In the genomic region with DNA sequence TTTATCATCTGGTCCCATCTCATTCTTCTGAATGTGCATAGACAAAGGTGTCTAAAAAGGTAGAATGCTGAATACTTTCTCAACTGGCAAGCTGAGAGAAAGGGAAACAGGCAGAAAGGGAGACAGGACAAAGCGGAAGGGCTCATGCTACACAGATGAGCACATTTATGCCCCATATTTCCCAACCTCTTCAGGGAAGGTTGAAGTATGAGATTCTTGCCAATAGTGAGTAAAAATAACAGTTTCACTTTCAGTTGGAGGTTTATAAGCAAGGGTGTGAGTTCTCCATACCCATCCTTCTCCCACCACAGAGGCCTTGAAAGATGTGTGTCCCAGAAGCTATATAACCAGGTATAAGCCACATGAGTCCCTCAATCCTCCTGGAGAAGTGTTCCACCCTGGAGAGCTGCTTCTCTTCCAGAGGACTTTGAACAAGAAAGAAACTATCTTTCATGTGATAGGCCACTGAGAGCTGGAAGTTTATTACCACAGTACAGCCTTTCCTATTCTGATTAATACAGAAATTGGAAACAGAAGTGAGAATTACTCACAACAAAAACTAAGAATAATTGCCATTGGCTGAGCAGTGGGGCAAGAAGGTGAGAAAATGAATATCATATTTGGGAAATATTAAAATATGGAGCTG, we compare ENCODE assay signal across 1 cellular context.
A peak's percentile ranks its signal among the peaks of the same experiment; 100 is the strongest.
TF ChIP-seq lines count a peak whose summit lies in the region.

No MANE protein-coding gene starts in this region.

TF ChIP-seq in GM12878, 131 proteins besides CTCF, POLR2A, EP300 and RAD21 (continued from another document):
- peak in 1 of 2 experiments; percentile 68; a peak in 1 of 4 replicates for TF ChIP-seq ETV6 (conservative IDR thresholded peaks at IDR 0.05 in 1 of 2, IDR thresholded peaks at IDR 0.05 in 1 of 2; ENCODE audit: borderline replicate concordance in 1 of 2, low read depth in 1 of 2)
- 0 out of 2 replicates have a peak, but pooled peaks have one; percentile 39 for TF ChIP-seq GATAD2B (conservative IDR thresholded peaks at IDR 0.05; ENCODE audit: low read depth)
- TF ChIP-seq, protein P1, sequence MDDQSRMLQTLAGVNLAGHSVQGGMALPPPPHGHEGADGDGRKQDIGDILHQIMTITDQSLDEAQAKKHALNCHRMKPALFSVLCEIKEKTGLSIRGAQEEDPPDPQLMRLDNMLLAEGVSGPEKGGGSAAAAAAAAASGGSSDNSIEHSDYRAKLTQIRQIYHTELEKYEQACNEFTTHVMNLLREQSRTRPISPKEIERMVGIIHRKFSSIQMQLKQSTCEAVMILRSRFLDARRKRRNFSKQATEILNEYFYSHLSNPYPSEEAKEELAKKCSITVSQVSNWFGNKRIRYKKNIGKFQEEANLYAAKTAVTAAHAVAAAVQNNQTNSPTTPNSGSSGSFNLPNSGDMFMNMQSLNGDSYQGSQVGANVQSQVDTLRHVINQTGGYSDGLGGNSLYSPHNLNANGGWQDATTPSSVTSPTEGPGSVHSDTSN (IDR thresholded peaks at IDR 0.05; ENCODE audit: insufficient replicate concordance, low read depth, low read length), result no peak
- 0 out of 2 replicates have a peak, but pooled peaks have one; percentile 49 for TF ChIP-seq ZNF217 (IDR thresholded peaks at IDR 0.05)
- peak; percentile 65 for TF ChIP-seq JUNB (IDR thresholded peaks at IDR 0.05)
- TF ChIP-seq WRNIP1 (IDR thresholded peaks at IDR 0.05; ENCODE audit: borderline replicate concordance, low read depth, low read length), result no peak
- no peak for TF ChIP-seq CBFB (IDR thresholded peaks at IDR 0.05; ENCODE audit: low read depth)
- TF ChIP-seq HDAC6 (IDR thresholded peaks at IDR 0.05; ENCODE audit: unreplicated experiment), result no peak
- no peak for TF ChIP-seq BMI1 (IDR thresholded peaks at IDR 0.05; ENCODE audit: borderline replicate concordance)
- TF ChIP-seq FOXM1 (IDR thresholded peaks at IDR 0.05; ENCODE audit: low read depth, low read length), result 0 out of 2 replicates have a peak, but pooled peaks have one; percentile 28
- TF ChIP-seq, protein P2, sequence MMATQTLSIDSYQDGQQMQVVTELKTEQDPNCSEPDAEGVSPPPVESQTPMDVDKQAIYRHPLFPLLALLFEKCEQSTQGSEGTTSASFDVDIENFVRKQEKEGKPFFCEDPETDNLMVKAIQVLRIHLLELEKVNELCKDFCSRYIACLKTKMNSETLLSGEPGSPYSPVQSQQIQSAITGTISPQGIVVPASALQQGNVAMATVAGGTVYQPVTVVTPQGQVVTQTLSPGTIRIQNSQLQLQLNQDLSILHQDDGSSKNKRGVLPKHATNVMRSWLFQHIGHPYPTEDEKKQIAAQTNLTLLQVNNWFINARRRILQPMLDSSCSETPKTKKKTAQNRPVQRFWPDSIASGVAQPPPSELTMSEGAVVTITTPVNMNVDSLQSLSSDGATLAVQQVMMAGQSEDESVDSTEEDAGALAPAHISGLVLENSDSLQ (IDR thresholded peaks at IDR 0.05), result no peak
- no peak for TF ChIP-seq SIN3A (IDR thresholded peaks at IDR 0.05; ENCODE audit: low read depth, low read length)
- peak; percentile 60 for TF ChIP-seq DPF2 (IDR thresholded peaks at IDR 0.05)
- TF ChIP-seq RELA (IDR thresholded peaks at IDR 0.05; ENCODE audit: borderline replicate concordance, partially characterized antibody), result no peak
- TF ChIP-seq NFIC (IDR thresholded peaks at IDR 0.05; ENCODE audit: low read depth, low read length), result peak; percentile 31; the same call in 1 of the 2 replicates
- no peak for TF ChIP-seq CBX3 (IDR thresholded peaks at IDR 0.05; ENCODE audit: borderline replicate concordance, low read depth)
- TF ChIP-seq IRF4 (IDR thresholded peaks at IDR 0.05; ENCODE audit: low read depth, low read length), result 0 out of 2 replicates have a peak, but pooled peaks have one; percentile 39
- TF ChIP-seq RUNX3 (IDR thresholded peaks at IDR 0.05; ENCODE audit: low read length), result peak; percentile 32; the same call in 1 of the 2 replicates
- no peak for TF ChIP-seq JUND (IDR thresholded peaks at IDR 0.05; ENCODE audit: low read depth, low read length)
- TF ChIP-seq EED (IDR thresholded peaks at IDR 0.05; ENCODE audit: low read depth), result peak; percentile 58; the same call in 1 of the 2 replicates
- TF ChIP-seq, protein P3, sequence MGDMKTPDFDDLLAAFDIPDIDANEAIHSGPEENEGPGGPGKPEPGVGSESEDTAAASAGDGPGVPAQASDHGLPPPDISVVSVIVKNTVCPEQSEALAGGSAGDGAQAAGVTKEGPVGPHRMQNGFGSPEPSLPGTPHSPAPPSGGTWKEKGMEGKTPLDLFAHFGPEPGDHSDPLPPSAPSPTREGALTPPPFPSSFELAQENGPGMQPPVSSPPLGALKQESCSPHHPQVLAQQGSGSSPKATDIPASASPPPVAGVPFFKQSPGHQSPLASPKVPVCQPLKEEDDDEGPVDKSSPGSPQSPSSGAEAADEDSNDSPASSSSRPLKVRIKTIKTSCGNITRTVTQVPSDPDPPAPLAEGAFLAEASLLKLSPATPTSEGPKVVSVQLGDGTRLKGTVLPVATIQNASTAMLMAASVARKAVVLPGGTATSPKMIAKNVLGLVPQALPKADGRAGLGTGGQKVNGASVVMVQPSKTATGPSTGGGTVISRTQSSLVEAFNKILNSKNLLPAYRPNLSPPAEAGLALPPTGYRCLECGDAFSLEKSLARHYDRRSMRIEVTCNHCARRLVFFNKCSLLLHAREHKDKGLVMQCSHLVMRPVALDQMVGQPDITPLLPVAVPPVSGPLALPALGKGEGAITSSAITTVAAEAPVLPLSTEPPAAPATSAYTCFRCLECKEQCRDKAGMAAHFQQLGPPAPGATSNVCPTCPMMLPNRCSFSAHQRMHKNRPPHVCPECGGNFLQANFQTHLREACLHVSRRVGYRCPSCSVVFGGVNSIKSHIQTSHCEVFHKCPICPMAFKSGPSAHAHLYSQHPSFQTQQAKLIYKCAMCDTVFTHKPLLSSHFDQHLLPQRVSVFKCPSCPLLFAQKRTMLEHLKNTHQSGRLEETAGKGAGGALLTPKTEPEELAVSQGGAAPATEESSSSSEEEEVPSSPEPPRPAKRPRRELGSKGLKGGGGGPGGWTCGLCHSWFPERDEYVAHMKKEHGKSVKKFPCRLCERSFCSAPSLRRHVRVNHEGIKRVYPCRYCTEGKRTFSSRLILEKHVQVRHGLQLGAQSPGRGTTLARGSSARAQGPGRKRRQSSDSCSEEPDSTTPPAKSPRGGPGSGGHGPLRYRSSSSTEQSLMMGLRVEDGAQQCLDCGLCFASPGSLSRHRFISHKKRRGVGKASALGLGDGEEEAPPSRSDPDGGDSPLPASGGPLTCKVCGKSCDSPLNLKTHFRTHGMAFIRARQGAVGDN (IDR thresholded peaks at IDR 0.05), result 0 out of 2 replicates have a peak, but pooled peaks have one; percentile 16
- no peak for TF ChIP-seq CHD2 (IDR thresholded peaks at IDR 0.05; ENCODE audit: borderline replicate concordance, low read depth, low read length)
- no peak for TF ChIP-seq ZBED1 (IDR thresholded peaks at IDR 0.05; ENCODE audit: borderline replicate concordance)
- peak; percentile 20; the same call in 1 of the 2 replicates for TF ChIP-seq SPI1 (IDR thresholded peaks at IDR 0.05; ENCODE audit: borderline replicate concordance, insufficient read depth, low read depth, low read length)
- TF ChIP-seq TCF3 (IDR thresholded peaks at IDR 0.05; ENCODE audit: borderline replicate concordance, insufficient read depth, low read depth, low read length), result no peak
